Comparison of ENCODE assay signal across 16 cellular contexts in genomic region chr15:73921257-73921890, GRCh38. TPM values are rescaled to one million over a fixed set of nuclear protein-coding genes. Genes with fewer than 3 reads are reported as not detected.
A peak's percentile ranks its signal among the peaks of the same experiment; 100 is the strongest.
DNase-seq lines count a peak whose midpoint lies in the region; ATAC-seq, FAIRE-seq and TF ChIP-seq lines count a peak whose summit lies in the region.
"Had no signal": no experiment of that assay in that cellular context is flagged by ENCODE, and none has a peak within 500 bp of the region (broad histone marks: within the 10 kb centered on the region; RNA-seq: fewer than 3 reads in every experiment).

No MANE protein-coding gene starts in this region.

- no peak for TF ChIP-seq RAD21 in H1 (IDR thresholded peaks at IDR 0.05 in 1 of 2, conservative IDR thresholded peaks at IDR 0.05 in 1 of 2; ENCODE audit: low read depth in 2 of 2, low read length in 2 of 2)

- H2AFZ ChIP-seq in H1 (ENCODE audit: low read length) = no peak overlapping the region

- H3K27me3 Mint-ChIP-seq in activated T-cell treated with anti-CD3 and anti-CD28 coated beads, Interleukin-2, amount 50 U/mL, for 72 hours (ENCODE audit: low read depth) = peaks cover 5% of the 10 kb centered on the region

- H2BK5ac ChIP-seq in H1 (ENCODE audit: low read depth, low read length) = no peak overlapping the region

- peak in 1 of 2 donors; percentile 43 for DNase-seq in activated T-cell treated with anti-CD3 and anti-CD28 coated beads, Interleukin-2, amount 50 U/mL, for 72 hours
- DNase-seq in activated T-cell treated with anti-CD3 and anti-CD28 coated beads for 4 hours (no peak), RCC 7860 (ENCODE audit: low spot score) (peak; percentile 45), H1 (ENCODE audit: low read depth in 1 of 2, low spot score in 2 of 2) (no peak), posterior vena cava (ENCODE audit: low spot score) (peak; percentile 55), thyroid gland (no peak), SW 1271 (lab: John Stamatoyannopoulos, UW) (no peak)
- DNase-seq: activated B cell treated with CpG ODN at 0.5 μM for 24 hours; activated effector memory CD4-positive, alpha-beta T cell treated with Interleukin-2 at 50 U/mL for 16 hours; colonic mucosa; HCEC 1CT; naive thymus-derived CD4-positive, alpha-beta T cell; NCI-H187 had no signal

- H2BK15ac ChIP-seq in H1 (ENCODE audit: low read length) = peak overlapping the region; percentile 100; the same call in 1 of the 2 replicates

- no peak overlapping the region for H2BK12ac ChIP-seq in H1 (ENCODE audit: low read depth, low read length)

- H4K8ac ChIP-seq in H1 (ENCODE audit: extremely low read depth, insufficient read depth, low read length) = no peak overlapping the region; the same call in 1 of the 2 replicates

- H4K91ac ChIP-seq in H1 (replicated peaks; ENCODE audit: insufficient read length, low read length) = peak overlapping the region; percentile 46

- H2AK5ac ChIP-seq in H1 (ENCODE audit: low read depth, low read length) = no peak overlapping the region

- H3K4me3 ChIP-seq in H1 (ENCODE audit: extremely low read depth in 1 of 4, insufficient read depth in 2 of 4, low read depth in 3 of 4, low read length in 4 of 4) (no peak overlapping the region), thyroid gland (replicated peaks in 1 of 3) (no peak overlapping the region)
- H3K4me3 ChIP-seq: colonic mucosa had no signal

- peaks cover 3 to 6% of the 10 kb centered on the region in 2 donors for H3K9me3 Mint-ChIP-seq in activated T-cell treated with anti-CD3 and anti-CD28 coated beads, Interleukin-2, amount 50 U/mL, for 72 hours

- FAIRE-seq in RCC 7860 (lab: Jason Lieb, UNC) (no peak), H1 (lab: Jason Lieb, UNC) (no peak)

- POLR2A ChIA-PET in H1 (lab: Charles Lee; ENCODE audit: partially characterized antibody) = no interaction called here

- peaks cover 45% of the 10 kb centered on the region for H3K4me1 Mint-ChIP-seq in activated T-cell treated with anti-CD3 and anti-CD28 coated beads, Interleukin-2, amount 50 U/mL, for 72 hours (ENCODE audit: low read depth)

- no peak overlapping the region; the same call in 1 of the 2 replicates for H3K18ac ChIP-seq in H1 (ENCODE audit: extremely low read depth, low read length)

- H3K36me3 Mint-ChIP-seq in activated T-cell treated with anti-CD3 and anti-CD28 coated beads, Interleukin-2, amount 50 U/mL, for 72 hours (ENCODE audit: insufficient read depth in 2 of 2) = peaks cover 10% of the 10 kb centered on the region in 2 donors

- H3K9me3 ChIP-seq in H1 (ENCODE audit: insufficient read depth in 2 of 2, low read depth in 1 of 2, low read length in 1 of 2) (no peaks in the 10 kb centered on the region), thyroid gland (no peaks in the 10 kb centered on the region)
- H3K9me3 ChIP-seq: colonic mucosa had no signal

- H3K23me2 ChIP-seq in H1 (ENCODE audit: low read depth, low read length) = peaks cover under 1% of the 10 kb centered on the region; the same call in 1 of the 2 replicates

- peak overlapping the region in 1 of 2 donors; percentile 0 for H3K4me3 Mint-ChIP-seq in activated T-cell treated with anti-CD3 and anti-CD28 coated beads, Interleukin-2, amount 50 U/mL, for 72 hours
- H3K4me3 Mint-ChIP-seq: activated B cell treated with CpG ODN at 0.5 μM for 24 hours had no signal

- no peak overlapping the region for H2BK120ac ChIP-seq in H1 (replicated peaks; ENCODE audit: low read depth, low read length)

- H3K36me3 ChIP-seq in H1 (ENCODE audit: control insufficient read depth in 2 of 4, insufficient read depth in 4 of 4, low read length in 3 of 4) = peaks cover 0 to 11% (median 0%) of the 10 kb centered on the region in 4 experiments; a peak in 1 of 8 replicates
- H3K36me3 ChIP-seq in thyroid gland = no peaks in the 10 kb centered on the region
- H3K36me3 ChIP-seq: colonic mucosa had no signal

- CTCF ChIA-PET in H1 (lab: Charles Lee; ENCODE audit: partially characterized antibody) = interaction anchor here (0.7 to 4.8 kb wide), 10 partner anchors 10 to 235 kb away, joined by 3 to 25 read pairs (median 6); partner anchors contain the start of gene TBC1D21

- no peaks in the 10 kb centered on the region for H3K79me2 ChIP-seq in H1 (ENCODE audit: control insufficient read depth in 1 of 2, insufficient read depth in 2 of 2, low read length in 2 of 2)

- no peak overlapping the region for H3K4me2 ChIP-seq in H1 (ENCODE audit: insufficient read depth in 1 of 2, low read depth in 2 of 2, low read length in 2 of 2)

- no peaks in the 10 kb centered on the region for H4K20me1 ChIP-seq in H1 (replicated peaks in 1 of 2; ENCODE audit: control insufficient read depth in 1 of 2, insufficient read depth in 2 of 2, low read length in 2 of 2)

- TF ChIP-seq POLR2A in H1 (IDR thresholded peaks at IDR 0.05; ENCODE audit: control extremely low read depth in 1 of 2, low read depth in 2 of 2, low read length in 2 of 2) (no peak), thyroid gland (IDR thresholded peaks at IDR 0.05) (no peak)

- peak in 1 of 2 donors; percentile 32 for ATAC-seq in activated T-cell treated with anti-CD3 and anti-CD28 coated beads, Interleukin-2, amount 50 U/mL, for 72 hours (replicated peaks in 1 of 2)
- no peak for ATAC-seq in HG03571 (IDR thresholded peaks at IDR 0.05; ENCODE audit: unreplicated experiment)

- intact Hi-C loops in posterior vena cava (cut with DNase I) = loop anchor here in 1 of 2 donors (10.0 kb wide), 1 partner anchor 227 kb away; no protein-coding TSS in a partner anchor
- intact Hi-C loops in thyroid gland (cut with DNase I) = no loop called here

- H3K9ac ChIP-seq in H1 (replicated peaks in 1 of 4; ENCODE audit: extremely low read depth in 1 of 4, low read depth in 3 of 4, low read length in 3 of 4) = no peak overlapping the region

- peaks cover 0 to 2% (median 0%) of the 10 kb centered on the region in 4 experiments; a peak in 3 of 7 replicates for H3K27me3 ChIP-seq in H1 (replicated peaks in 1 of 4; ENCODE audit: control insufficient read depth in 3 of 4, extremely low read depth in 1 of 4, insufficient read depth in 3 of 4, low read length in 3 of 4)
- H3K27me3 ChIP-seq in thyroid gland = no peaks in the 10 kb centered on the region
- H3K27me3 ChIP-seq: colonic mucosa had no signal

- WGBS in H1 (ENCODE audit: extremely low coverage in 1 of 2, insufficient coverage in 1 of 2, insufficient read length in 1 of 2, insufficient replicate concordance in 2 of 2, low coverage in 1 of 2, low lambda C conversion rate in 2 of 2, missing lambda C conversion rate in 1 of 2), 2 experiments = 89% methylated on average over 3 of the region's 3 CpGs; no CpG with 5 or more reads in 1 of the 2 experiments
- 74 to 92% methylated on average over 3 of the region's 3 CpGs for WGBS in thyroid gland, 2 donors

- H3K79me1 ChIP-seq in H1 (ENCODE audit: low read depth, low read length) = peaks cover 2% of the 10 kb centered on the region; the same call in 1 of the 2 replicates

- no peak overlapping the region for H2BK20ac ChIP-seq in H1 (ENCODE audit: low read length)

- H3K27ac Mint-ChIP-seq in activated T-cell treated with anti-CD3 and anti-CD28 coated beads, Interleukin-2, amount 50 U/mL, for 72 hours = peak overlapping the region; percentile 3
- H3K27ac Mint-ChIP-seq: activated B cell treated with CpG ODN at 0.5 μM for 24 hours had no signal

- no peak for TF ChIP-seq EP300 in H1 (IDR thresholded peaks at IDR 0.05; ENCODE audit: borderline replicate concordance in 1 of 2, low read depth in 2 of 2, low read length in 2 of 2)

- H3K4me1 ChIP-seq in H1 (replicated peaks in 1 of 4; ENCODE audit: control insufficient read depth in 3 of 4, insufficient read depth in 4 of 4, low read length in 3 of 4) (peaks cover 0 to 49% (median 33%) of the 10 kb centered on the region in 4 experiments; a peak in 6 of 7 replicates), thyroid gland (peaks cover 10 to 36% of the 10 kb centered on the region in 2 donors)
- H3K4me1 ChIP-seq: colonic mucosa had no signal

- no peak overlapping the region for H4K5ac ChIP-seq in H1 (ENCODE audit: insufficient read length, low read depth, low read length)

- no peak overlapping the region for H3K56ac ChIP-seq in H1 (replicated peaks; ENCODE audit: insufficient read length, low read depth, low read length)

- H3K27ac ChIP-seq in H1 (ENCODE audit: low read depth, low read length) = no peak overlapping the region
- no peak overlapping the region for H3K27ac ChIP-seq in thyroid gland
- H3K27ac ChIP-seq: colonic mucosa had no signal

- no peak overlapping the region for H3K23ac ChIP-seq in H1 (ENCODE audit: insufficient read length)

- H3K4ac ChIP-seq in H1 (replicated peaks; ENCODE audit: insufficient read length, low read depth, low read length) = no peak overlapping the region

- H3K14ac ChIP-seq in H1 (ENCODE audit: insufficient read length) = no peak overlapping the region

- TF ChIP-seq CTCF in H1 (IDR thresholded peaks at IDR 0.05; ENCODE audit: control extremely low read depth in 1 of 3, insufficient read depth in 1 of 3, low read depth in 1 of 3, low read length in 3 of 3) (no peak), thyroid gland (IDR thresholded peaks at IDR 0.05) (no peak)

RNA-seq across cellular contexts. Expression of gene LOXL1, which starts 4.9 kb away (rescaled TPM):
- total RNA-seq in activated T-cell treated with anti-CD3 and anti-CD28 coated beads, Interleukin-2, amount 50 U/mL, for 72 hours = 1 to 10 TPM; 1.9 to 2.5 TPM
- total RNA-seq in H1 (2021; fragmentation: NEBNext Ultra II Directional; extraction: Animal tissue kit (Norgen Biotek cat#: 25700)) = 8.1 and 9.3 TPM in 2 replicates
- 14.4 and 22.7 TPM in 2 replicates for polyA plus RNA-seq in H1 (2011; rRNA removed)
- polyA plus RNA-seq in H1 (2011; cell fraction: cytosol; rRNA removed) = 13.3 TPM
- 25.7 TPM for polyA plus RNA-seq in H1 (2011; cell fraction: nucleus; rRNA removed)
- polyA plus RNA-seq in H1 (2012, experiment 1 of 2) = 6.5 to 22.3 TPM (median 16.9 TPM) in 4 replicates
- polyA plus RNA-seq in H1 (2012, experiment 2 of 2) = 32.8 TPM
- polyA plus RNA-seq in H1 (2013, experiment 1 of 2) = 29.6 TPM
- 31.4 TPM for polyA plus RNA-seq in H1 (2013, experiment 2 of 2)
- 11.7 and 13.9 TPM in 2 replicates for polyA minus RNA-seq in H1 (2011; rRNA and poly(A)+ RNA removed)
- 14.2 TPM for polyA minus RNA-seq in H1 (2011; cell fraction: cytosol; rRNA and poly(A)+ RNA removed)
- 11.9 TPM for polyA minus RNA-seq in H1 (2011; cell fraction: nucleus; rRNA and poly(A)+ RNA removed)
- total RNA-seq in posterior vena cava (100 to 1,000 TPM in 1 of 2 donors, 10 to 100 TPM in 1; 94.6 to 110 TPM), thyroid gland (10 to 100 TPM in 3 of 4 donors, 1 to 10 TPM in 1; 9.9 to 15.2 (median 12.0) TPM)

RNA-seq across cellular contexts. Expression of gene TBC1D21, which starts 48.0 kb away (rescaled TPM):
- not detected for total RNA-seq in activated T-cell treated with anti-CD3 and anti-CD28 coated beads, Interleukin-2, amount 50 U/mL, for 72 hours
- total RNA-seq in H1 (2021; fragmentation: NEBNext Ultra II Directional; extraction: Animal tissue kit (Norgen Biotek cat#: 25700)) = not detected in 2 replicates
- not detected in 2 replicates for polyA plus RNA-seq in H1 (2011; rRNA removed)
- polyA plus RNA-seq in H1 (2011; cell fraction: cytosol; rRNA removed) = not detected
- polyA plus RNA-seq in H1 (2011; cell fraction: nucleus; rRNA removed) = not detected
- not detected in 4 replicates for polyA plus RNA-seq in H1 (2012, experiment 1 of 2)
- not detected for polyA plus RNA-seq in H1 (2012, experiment 2 of 2)
- polyA plus RNA-seq in H1 (2013, experiment 1 of 2) = not detected
- polyA plus RNA-seq in H1 (2013, experiment 2 of 2) = not detected
- polyA minus RNA-seq in H1 (2011; rRNA and poly(A)+ RNA removed) = not detected in 2 replicates
- not detected for polyA minus RNA-seq in H1 (2011; cell fraction: cytosol; rRNA and poly(A)+ RNA removed)
- not detected for polyA minus RNA-seq in H1 (2011; cell fraction: nucleus; rRNA and poly(A)+ RNA removed)
- not detected for total RNA-seq in posterior vena cava
- total RNA-seq in thyroid gland = not detected
- total RNA-seq: activated B cell treated with CpG ODN at 0.5 μM for 24 hours; colonic mucosa; fibroblast of villous mesenchyme; naive thymus-derived CD4-positive, alpha-beta T cell; urinary bladder had no signal
- polyA plus RNA-seq: naive thymus-derived CD4-positive, alpha-beta T cell; urinary bladder had no signal

Comparison
In these comparisons a context has a peak if more than half of its experiments do, and no peak if none do; other contexts are left out.
1. DNase-seq: peak in RCC 7860 (single experiment) and posterior vena cava (single experiment); none in activated T-cell treated with anti-CD3 and anti-CD28 coated beads for 4 hours (single experiment), H1 (0 of 2), thyroid gland (0 of 2) and SW 1271 (0 of 2).